ENCODE assay signal across 19 cellular contexts in the genomic region with DNA sequence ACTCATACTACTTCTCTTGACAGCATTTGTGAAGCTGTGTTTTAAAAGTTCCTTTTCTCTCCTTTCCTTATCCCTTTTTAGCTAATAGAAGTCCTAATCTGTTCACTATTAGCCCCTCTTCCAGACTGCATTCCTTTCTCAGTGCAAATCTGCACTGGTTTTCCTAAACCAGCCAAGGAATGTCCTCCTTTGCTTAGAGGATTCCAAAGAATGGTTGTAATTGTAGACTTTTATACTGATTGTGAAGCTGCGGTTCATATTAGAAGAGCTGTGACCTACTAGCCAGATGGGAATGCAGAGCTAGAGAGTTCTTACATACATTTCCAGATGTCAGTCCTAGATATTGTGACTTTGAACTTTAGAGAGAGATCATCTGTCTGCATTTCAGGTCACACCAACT.
DNase-seq lines count a peak whose midpoint lies in the region; ATAC-seq and TF ChIP-seq lines count a peak whose summit lies in the region.
"Had no signal": no experiment of that assay in that cellular context is flagged by ENCODE, and none has a peak within 500 bp of the region (broad histone marks: within the 10 kb centered on the region; RNA-seq: fewer than 3 reads in every experiment).

No MANE protein-coding gene starts in this region.

- ATAC-seq in IMR-90 (ENCODE audit: low read depth) (peak; percentile 92), body of pancreas (no peak)
- ATAC-seq: A549; activated CD4-positive, CD25-positive, alpha-beta regulatory T cell treated with anti-CD3 and anti-CD28 coated beads, Interleukin-2, amount 50 U/mL, for 24 hours; stimulated activated naive B cell treated with anti-CD40 and anti-IgM and Interleukin-4, amounts not matched to agents 10 μg/mL and 1 μg/mL and 100 μg/mL, for 72 hours had no signal

- H3K36me3 ChIP-seq in IMR-90 (ENCODE audit: control insufficient read depth, insufficient read depth, low read length) (no peaks in the 10 kb centered on the region), brain microvascular endothelial cell (replicated peaks) (no peaks in the 10 kb centered on the region), mesenchymal stem cell (ENCODE audit: control insufficient read depth in 1 of 2, insufficient read depth in 2 of 2, low read depth in 1 of 2, low read length in 2 of 2) (no peaks in the 10 kb centered on the region), body of pancreas (replicated peaks in 1 of 2; ENCODE audit: insufficient read depth in 1 of 2, low read depth in 2 of 2) (no peaks in the 10 kb centered on the region)
- H3K36me3 ChIP-seq: upper lobe of left lung had no signal

- no peaks in the 10 kb centered on the region for H3K4me1 ChIP-seq in IMR-90 (ENCODE audit: control insufficient read depth, insufficient read depth, low read length)
- peaks cover 4% of the 10 kb centered on the region for H3K4me1 ChIP-seq in mesenchymal stem cell (ENCODE audit: control insufficient read depth, insufficient read depth, low read depth, low read length)
- H3K4me1 ChIP-seq in body of pancreas: no peaks in the 10 kb centered on the region
- H3K4me1 ChIP-seq: A549 had no signal

- H3K4me3 ChIP-seq in AG04449 (ENCODE audit: low read depth, low read length): no peak overlapping the region
- H3K4me3 ChIP-seq in IMR-90 (ENCODE audit: insufficient read depth, low read depth, low read length): no peak overlapping the region
- H3K4me3 ChIP-seq in brain microvascular endothelial cell (ENCODE audit: low read depth, low read length): no peak overlapping the region
- no peak overlapping the region for H3K4me3 ChIP-seq in mesenchymal stem cell (ENCODE audit: insufficient read depth in 1 of 2, low read depth in 1 of 2, low read length in 2 of 2)
- no peak overlapping the region for H3K4me3 ChIP-seq in body of pancreas
- H3K4me3 ChIP-seq: A549, upper lobe of left lung had no signal

- H3K9ac ChIP-seq in IMR-90 (ENCODE audit: low read depth, low read length) (no peak overlapping the region), mesenchymal stem cell (ENCODE audit: low read length) (no peak overlapping the region)

- no peak overlapping the region; the same call in 1 of the 2 replicates for H3K18ac ChIP-seq in IMR-90 (ENCODE audit: low read depth, low read length)
- H3K18ac ChIP-seq in mesenchymal stem cell (ENCODE audit: low read depth in 1 of 2, low read length in 2 of 2): no peak overlapping the region

- H3K9me1 ChIP-seq in IMR-90 (ENCODE audit: insufficient read depth, low read length): no peaks in the 10 kb centered on the region

- H4K91ac ChIP-seq in IMR-90 (ENCODE audit: insufficient read depth, low read depth, low read length) (no peak overlapping the region), mesenchymal stem cell (ENCODE audit: low read length) (no peak overlapping the region)

- H2AFZ ChIP-seq in IMR-90 (replicated peaks; ENCODE audit: low read length, poor library complexity) (no peak overlapping the region), mesenchymal stem cell (ENCODE audit: low read depth, low read length) (no peak overlapping the region)

- H3K23ac ChIP-seq in IMR-90 (ENCODE audit: low read depth, low read length): no peak overlapping the region
- H3K23ac ChIP-seq in mesenchymal stem cell (ENCODE audit: low read length in 2 of 2): no peak overlapping the region

- H3K9me3 ChIP-seq in IMR-90 (ENCODE audit: control insufficient read depth, insufficient read depth, low read length): no peaks in the 10 kb centered on the region
- no peaks in the 10 kb centered on the region for H3K9me3 ChIP-seq in mesenchymal stem cell (ENCODE audit: control insufficient read depth, low read length)
- H3K9me3 ChIP-seq in body of pancreas: no peaks in the 10 kb centered on the region
- H3K9me3 ChIP-seq: A549, upper lobe of left lung had no signal

- TF ChIP-seq RAD21 in IMR-90 (IDR thresholded peaks at IDR 0.05; ENCODE audit: low read length): no peak

- no peak overlapping the region for H2BK120ac ChIP-seq in IMR-90 (ENCODE audit: low read depth, low read length)
- H2BK120ac ChIP-seq in mesenchymal stem cell (ENCODE audit: low read depth, low read length): no peak overlapping the region

- no peak overlapping the region for H4K5ac ChIP-seq in IMR-90 (ENCODE audit: low read depth, low read length)

- no peak overlapping the region for H3K56ac ChIP-seq in IMR-90 (ENCODE audit: extremely low read depth, insufficient read depth, low read length)

- DNase-seq in AG04449 (ENCODE audit: low read depth, low spot score) (peak; percentile 75), IMR-90 (peak; percentile 51), brain microvascular endothelial cell (peak; percentile 69), mesenchymal stem cell (peak; percentile 40), NCI-H2081 treated with DMSO at 0.1 percent for 48 hours (lab: John Stamatoyannopoulos, UW) (no peak), body of pancreas (no peak), dermis blood vessel endothelial cell (no peak), foreskin melanocyte (no peak)
- DNase-seq: caudate nucleus; COR-L47; GF-D8; H9; head of caudate nucleus; kidney; NCI-H1092; stimulated activated naive B cell treated with anti-CD40 and anti-IgM and Interleukin-4, amounts not matched to agents 10 μg/mL and 1 μg/mL and 100 μg/mL, for 72 hours; upper lobe of left lung had no signal

- no peak overlapping the region for H2AK9ac ChIP-seq in IMR-90 (replicated peaks; ENCODE audit: low read depth, low read length, poor library complexity)

- TF ChIP-seq CTCF in AG04449 (IDR thresholded peaks at IDR 0.05; ENCODE audit: insufficient read depth, low read length, missing control alignments): no peak
- TF ChIP-seq CTCF in IMR-90 (conservative IDR thresholded peaks at IDR 0.05; ENCODE audit: low read depth, low read length): no peak
- no peak for TF ChIP-seq CTCF in brain microvascular endothelial cell (IDR thresholded peaks at IDR 0.05; ENCODE audit: low read depth, low read length, missing control alignments)
- no peak for TF ChIP-seq CTCF in body of pancreas (IDR thresholded peaks at IDR 0.05)

- H2BK5ac ChIP-seq in IMR-90 (ENCODE audit: low read depth, low read length, poor library complexity, severe bottlenecking) (peak overlapping the region; percentile 7), mesenchymal stem cell (ENCODE audit: low read depth, low read length, poor library complexity, severe bottlenecking) (no peak overlapping the region)

- intact Hi-C loops in IMR-90 (cut with micrococcal nuclease): loop anchor here (5.0 kb wide), 1 partner anchor 83 kb away; no protein-coding TSS in a partner anchor
- intact Hi-C loops in body of pancreas (cut with DNase I): loop anchor here (5.0 kb wide), 1 partner anchor 673 kb away; no protein-coding TSS in a partner anchor

- no peak overlapping the region for H3K14ac ChIP-seq in IMR-90 (replicated peaks; ENCODE audit: low read depth, low read length)
- no peak overlapping the region for H3K14ac ChIP-seq in mesenchymal stem cell (ENCODE audit: low read length in 2 of 2)

- in situ Hi-C loops in IMR-90 (cut with MboI; ENCODE audit: low sequenced_read_pairs): loop anchor here (10.0 kb wide), 1 partner anchor 330 kb away; no protein-coding TSS in a partner anchor
- in situ Hi-C loops in brain microvascular endothelial cell (cut with HindIII; ENCODE audit: low pct_ligation_motif_present, low sequenced_read_pairs): no loop called here

- POLR2A ChIA-PET in AG04449 (lab: Yijun Ruan, JAX): interaction anchor here (2.0 kb wide), 1 partner anchor 83 kb away, joined by 6 read pairs; no protein-coding TSS in a partner anchor
- POLR2A ChIA-PET in IMR-90 (lab: Charles Lee; ENCODE audit: unreplicated experiment): no interaction called here

- no TSS peak for BruUV-seq in IMR-90 (replicated peaks; lab: Mats Ljungman, UMichigan)

- H3K27me3 ChIP-seq in IMR-90 (ENCODE audit: control insufficient read depth, insufficient read depth, low read length): no peaks in the 10 kb centered on the region; the same call in 1 of the 2 replicates
- H3K27me3 ChIP-seq in brain microvascular endothelial cell (replicated peaks): no peaks in the 10 kb centered on the region
- H3K27me3 ChIP-seq in mesenchymal stem cell (ENCODE audit: control insufficient read depth in 1 of 2, insufficient read depth in 1 of 2, low read length in 2 of 2): no peaks in the 10 kb centered on the region
- no peaks in the 10 kb centered on the region for H3K27me3 ChIP-seq in body of pancreas
- H3K27me3 ChIP-seq: upper lobe of left lung had no signal

- no peak overlapping the region for H3K4ac ChIP-seq in IMR-90 (ENCODE audit: low read depth, low read length)
- no peak overlapping the region for H3K4ac ChIP-seq in mesenchymal stem cell (ENCODE audit: low read depth in 1 of 2, low read length in 2 of 2)

- H4K8ac ChIP-seq in IMR-90 (ENCODE audit: low read depth in 2 of 2, low read length in 2 of 2) (no peak overlapping the region), mesenchymal stem cell (ENCODE audit: low read length) (no peak overlapping the region)

- no peaks in the 10 kb centered on the region for H3K79me1 ChIP-seq in IMR-90 (ENCODE audit: low read depth in 1 of 2, low read length in 2 of 2)
- no peaks in the 10 kb centered on the region for H3K79me1 ChIP-seq in mesenchymal stem cell (replicated peaks; ENCODE audit: low read length, poor library complexity, severe bottlenecking)

- H2BK15ac ChIP-seq in IMR-90 (ENCODE audit: low read depth, low read length): no peak overlapping the region
- H2BK15ac ChIP-seq in mesenchymal stem cell (ENCODE audit: low read depth, poor library complexity, severe bottlenecking): no peak overlapping the region

- CTCF ChIA-PET in AG04449 (lab: Yijun Ruan, JAX) (interaction anchor here (0.7 to 1.1 kb wide), 3 partner anchors 23 to 816 kb away, joined by 3 to 8 read pairs (median 3); no protein-coding TSS in a partner anchor), IMR-90 (lab: Yijun Ruan, JAX) (interaction anchor here (1.4 kb wide), 1 partner anchor 672 kb away, joined by 9 read pairs; no protein-coding TSS in a partner anchor)

- no peak overlapping the region for H2BK12ac ChIP-seq in mesenchymal stem cell (ENCODE audit: low read length in 2 of 2)

- no peaks in the 10 kb centered on the region for H4K20me1 ChIP-seq in IMR-90 (ENCODE audit: insufficient read depth, low read length)

- H3K4me2 ChIP-seq in IMR-90 (ENCODE audit: low read depth, low read length) (peak overlapping the region; percentile 32; the same call in 1 of the 2 replicates), mesenchymal stem cell (ENCODE audit: low read length, poor library complexity, severe bottlenecking) (no peak overlapping the region)
- H3K4me2 ChIP-seq: A549 had no signal

- no peak overlapping the region for H2BK20ac ChIP-seq in IMR-90 (ENCODE audit: low read depth, low read length)

- H2AK5ac ChIP-seq in IMR-90 (ENCODE audit: low read depth, low read length) (no peak overlapping the region), mesenchymal stem cell (ENCODE audit: low read length, severe bottlenecking) (no peak overlapping the region)

- H3K27ac ChIP-seq in IMR-90 (ENCODE audit: insufficient read depth, low read length) (no peak overlapping the region), brain microvascular endothelial cell (peak overlapping the region; percentile 80), mesenchymal stem cell (ENCODE audit: low read length, poor library complexity, severe bottlenecking) (peak overlapping the region; percentile 89), body of pancreas (no peak overlapping the region)
- H3K27ac ChIP-seq: A549, upper lobe of left lung had no signal

- dilution Hi-C loops in IMR-90 (cut with HindIII; ENCODE audit: low sequenced_read_pairs, unreplicated experiment): no loop called here

- TF ChIP-seq POLR2A in IMR-90 (IDR thresholded peaks at IDR 0.05; ENCODE audit: low read depth, low read length) (no peak), body of pancreas (IDR thresholded peaks at IDR 0.05) (no peak)

- no CpG with 5 or more reads among the region's 1 CpG for WGBS in IMR-90 (ENCODE audit: extremely low coverage in 2 of 2, insufficient read length in 1 of 2), 2 experiments
- WGBS in mesenchymal stem cell: 33% methylated on average over 1 of the region's 1 CpG
- 0 to 47% methylated on average over 1 of the region's 1 CpG for WGBS in body of pancreas, 2 donors

Comparison
In these comparisons a context has a peak if more than half of its experiments do, and no peak if none do; other contexts are left out.
1. DNase-seq: peak in AG04449 (single experiment), IMR-90 (single experiment), brain microvascular endothelial cell (single experiment) and mesenchymal stem cell (single experiment); none in NCI-H2081 treated with DMSO at 0.1 percent for 48 hours (single experiment), body of pancreas (0 of 4), dermis blood vessel endothelial cell (single experiment) and foreskin melanocyte (single experiment).
2. H3K27ac ChIP-seq: peak in brain microvascular endothelial cell (single experiment) and mesenchymal stem cell (single experiment); none in IMR-90 (single experiment) and body of pancreas (0 of 4).